ENCODE assay signal across 15 cellular contexts in the genomic region with DNA sequence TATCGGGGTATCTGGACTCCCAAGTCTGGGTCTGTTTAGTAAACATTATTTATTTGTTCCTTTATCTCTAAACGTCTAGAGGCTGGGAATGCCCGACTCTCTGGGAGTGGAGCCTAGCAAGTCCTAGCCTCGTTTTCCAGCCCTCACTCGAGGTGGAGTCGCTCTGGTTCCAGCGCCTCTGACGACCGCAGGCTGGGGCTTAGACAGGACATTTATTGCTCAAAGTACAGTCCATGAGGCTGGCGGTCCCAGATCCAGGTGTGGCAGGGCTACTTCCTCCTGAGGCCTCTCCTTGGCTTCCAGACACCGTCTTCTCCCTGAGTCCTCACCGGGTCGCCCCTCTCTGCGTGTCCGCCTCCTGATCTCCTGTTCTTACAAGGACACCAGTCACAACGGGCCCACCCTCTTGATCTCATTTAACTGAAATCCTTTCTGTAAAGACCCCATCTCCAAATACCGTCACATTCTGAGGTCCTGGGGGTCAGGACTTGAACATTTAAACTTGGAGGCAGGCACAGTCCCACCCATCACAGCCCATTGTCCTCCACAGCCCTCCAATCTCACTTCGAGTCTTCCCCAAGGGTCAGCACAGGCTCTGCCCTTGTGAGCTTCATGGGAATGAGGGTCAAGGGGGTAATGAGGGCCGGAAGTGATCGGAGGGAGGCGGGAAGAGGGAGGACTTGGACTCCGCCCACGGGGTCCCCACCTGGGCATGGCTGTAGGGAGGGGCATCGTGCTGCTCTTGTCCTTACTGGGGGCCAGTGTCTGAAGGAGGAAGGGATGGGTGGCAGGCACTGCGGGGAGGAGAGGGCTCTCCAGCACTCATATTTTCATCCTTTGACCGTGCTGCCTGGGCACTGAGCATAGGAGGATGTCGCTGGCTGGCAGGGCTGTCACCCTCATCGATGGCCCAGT.
"Had no signal": no experiment of that assay in that cellular context is flagged by ENCODE, and none has a peak within 500 bp of the region (broad histone marks: within the 10 kb centered on the region; RNA-seq: fewer than 3 reads in every experiment).

No MANE protein-coding gene starts in this region.

- H3K4me3 ChIP-seq: heart left ventricle, left ventricle myocardium inferior, lower lobe of right lung, neural progenitor cell, pancreas, thoracic aorta, transverse colon had no signal

- H3K27me3 ChIP-seq: neural progenitor cell had no signal

- H3K4me1 ChIP-seq: heart left ventricle, left ventricle myocardium inferior, lower lobe of right lung, neural progenitor cell, pancreas, transverse colon had no signal

- FAIRE-seq: pancreas had no signal

- H3K27ac ChIP-seq: heart left ventricle, left ventricle myocardium inferior, lower lobe of right lung, neural progenitor cell, pancreas, thoracic aorta, transverse colon had no signal

- H3K9me3 ChIP-seq: heart left ventricle, left ventricle myocardium inferior, lower lobe of right lung, pancreas, thoracic aorta, transverse colon had no signal

- DNase-seq: cortex of kidney; effector CD8-positive, alpha-beta T cell; foreskin melanocyte; heart left ventricle; islet precursor cell; left ventricle myocardium inferior; lower lobe of right lung; pancreas; stimulated activated CD4-positive, alpha-beta T cell treated with anti-CD3 and anti-CD28 coated beads, Interleukin-15, amount 100 ng/mL, for 24 hours; stimulated activated CD4-positive, alpha-beta T cell treated with anti-CD3 and anti-CD28 coated beads, Interleukin-1b, Interleukin-23, amount 100 ng/mL, for 48 hours; stimulated activated CD4-positive, alpha-beta T cell treated with anti-CD3 and anti-CD28 coated beads, Interleukin-4, amount 100 ng/mL, for 24 hours; stimulated activated naive CD8-positive, alpha-beta T cell treated with anti-CD3 and anti-CD28 coated beads, Interleukin-15, amount 100 ng/mL, for 72 hours; transverse colon had no signal

- H3K9ac ChIP-seq: neural progenitor cell had no signal

- H3K36me3 ChIP-seq: heart left ventricle, left ventricle myocardium inferior, lower lobe of right lung, neural progenitor cell, pancreas, thoracic aorta, transverse colon had no signal
